In the genomic region with DNA sequence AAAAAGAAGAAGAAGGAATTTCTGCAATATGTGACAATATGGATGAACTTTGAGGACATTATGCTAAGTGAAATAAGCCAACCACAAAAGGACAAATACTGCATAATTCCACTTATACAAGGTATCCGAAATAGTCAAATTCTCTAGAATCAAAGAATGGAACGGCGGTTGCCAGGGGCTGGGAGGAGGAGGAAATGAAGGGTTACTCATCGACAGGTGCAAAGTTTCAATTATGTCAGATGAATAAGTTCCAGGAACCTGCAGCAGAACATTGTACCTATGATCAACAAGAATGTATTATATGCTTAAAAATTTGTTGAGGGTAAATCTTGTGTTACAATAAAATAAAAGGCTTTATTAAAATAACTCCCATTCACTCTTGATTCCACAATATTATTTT, we compare ENCODE assay signal across 19 cellular contexts. TPM values are rescaled to one million over a fixed set of nuclear protein-coding genes. Genes with fewer than 3 reads are reported as not detected.
DNase-seq lines count a peak whose midpoint lies in the region; TF ChIP-seq lines count a peak whose summit lies in the region.
"Had no signal": no experiment of that assay in that cellular context is flagged by ENCODE, and none has a peak within 500 bp of the region (broad histone marks: within the 10 kb centered on the region; RNA-seq: fewer than 3 reads in every experiment).

No MANE protein-coding gene starts in this region.

- H3K4me1 ChIP-seq in colonic mucosa (no peaks in the 10 kb centered on the region), MM.1S (ENCODE audit: low read length) (peaks cover 10% of the 10 kb centered on the region)
- H3K4me1 ChIP-seq: foreskin keratinocyte had no signal

- intact Hi-C loops in colonic mucosa (cut with DNase I): no loop called here

- H3K36me3 ChIP-seq in colonic mucosa (no peaks in the 10 kb centered on the region), MM.1S (replicated peaks; ENCODE audit: insufficient read depth, low read length) (no peaks in the 10 kb centered on the region)
- H3K36me3 ChIP-seq: left lung, upper lobe of left lung had no signal

- peak; percentile 46 to 73 for DNase-seq in NCI-H526 (lab: John Stamatoyannopoulos, UW)
- DNase-seq in NCI-H526 treated with DMSO at 0.1 percent for 48 hours (lab: John Stamatoyannopoulos, UW): no peak
- peak; percentile 81 for DNase-seq in DMS53 (lab: John Stamatoyannopoulos, UW)
- peak; percentile 48 for DNase-seq in NCI-H1105 treated with DMSO at 0.1 percent for 48 hours (lab: John Stamatoyannopoulos, UW)
- DNase-seq in colonic mucosa: peak; percentile 42
- no peak for DNase-seq in MM.1S
- no peak for DNase-seq in H4 (ENCODE audit: low spot score)
- no peak for DNase-seq in coronary artery (ENCODE audit: low spot score)
- DNase-seq: activated gamma-delta T cell; CD4-positive, alpha-beta T cell; EL; foreskin keratinocyte; GOT3; Karpas-422; left lung; NCI-H1417 treated with DMSO at 0.1 percent for 48 hours; upper lobe of left lung had no signal

- no peak for TF ChIP-seq CTCF in colonic mucosa (IDR thresholded peaks at IDR 0.05)
- TF ChIP-seq CTCF in MM.1S (IDR thresholded peaks at IDR 0.05; ENCODE audit: low read length): no peak
- TF ChIP-seq CTCF in coronary artery (IDR thresholded peaks at IDR 0.05): no peak

- H3K27ac ChIP-seq in colonic mucosa: peak overlapping the region; percentile 23
- no peak overlapping the region for H3K27ac ChIP-seq in MM.1S (ENCODE audit: low read length)
- no peak overlapping the region for H3K27ac ChIP-seq in coronary artery
- H3K27ac ChIP-seq: foreskin keratinocyte, left lung, PC-9, SK-N-MC, upper lobe of left lung had no signal

- H3K27me3 ChIP-seq in colonic mucosa (no peaks in the 10 kb centered on the region), MM.1S (replicated peaks; ENCODE audit: insufficient read depth, low read length) (no peaks in the 10 kb centered on the region)
- H3K27me3 ChIP-seq: left lung, upper lobe of left lung had no signal

- H3K79me2 ChIP-seq in MM.1S (ENCODE audit: low read length): no peaks in the 10 kb centered on the region

- H2AFZ ChIP-seq in MM.1S (ENCODE audit: low read length): no peak overlapping the region
- H2AFZ ChIP-seq: PC-9 had no signal

- no peak overlapping the region for H3K4me2 ChIP-seq in MM.1S (ENCODE audit: low read depth, low read length)
- H3K4me2 ChIP-seq: PC-9 had no signal

- H3K9me2 ChIP-seq in MM.1S (replicated peaks; ENCODE audit: insufficient read depth, low read length): no peaks in the 10 kb centered on the region

- no peaks in the 10 kb centered on the region for H4K20me1 ChIP-seq in MM.1S (ENCODE audit: insufficient read depth, low read length)

- H3K4me3 ChIP-seq in colonic mucosa (no peak overlapping the region), MM.1S (ENCODE audit: low read length) (no peak overlapping the region), coronary artery (no peak overlapping the region)
- H3K4me3 ChIP-seq: left lung, PC-9, SK-N-MC, upper lobe of left lung had no signal

- H3F3A ChIP-seq in MM.1S (ENCODE audit: insufficient read depth, low read length): no peaks in the 10 kb centered on the region

- no peak overlapping the region for H3K9ac ChIP-seq in colonic mucosa (ENCODE audit: low read depth in 2 of 2, low read length in 2 of 2)
- no peak overlapping the region for H3K9ac ChIP-seq in MM.1S (ENCODE audit: low read length)

- H3K9me3 ChIP-seq in colonic mucosa (no peaks in the 10 kb centered on the region), MM.1S (replicated peaks; ENCODE audit: insufficient read depth, low read length) (no peaks in the 10 kb centered on the region)
- H3K9me3 ChIP-seq: left lung, upper lobe of left lung had no signal

RNA-seq across cellular contexts. Expression of gene SC5D, which starts 49.0 kb away (rescaled TPM):
- total RNA-seq in colonic mucosa: 10 to 100 TPM; 24.4 to 79.6 TPM
- total RNA-seq in H4 (2014; rRNA removed; shearing (Covaris generic)): 42.0 and 46.9 TPM in 2 replicates

Comparison
In these comparisons a context has a peak if more than half of its experiments do, and no peak if none do; other contexts are left out.
1. DNase-seq: peak in NCI-H526 (2 of 2), DMS53 (single experiment), NCI-H1105 treated with DMSO at 0.1 percent for 48 hours (single experiment) and colonic mucosa (single experiment); none in NCI-H526 treated with DMSO at 0.1 percent for 48 hours (single experiment), MM.1S (single experiment), H4 (single experiment) and coronary artery (single experiment).